Comparison of ENCODE assay signal across 16 cellular contexts in genomic region chr10:78778446-78779338, GRCh38.
DNase-seq lines count a peak whose midpoint lies in the region; ATAC-seq and TF ChIP-seq lines count a peak whose summit lies in the region.
"Had no signal": no experiment of that assay in that cellular context is flagged by ENCODE, and none has a peak within 500 bp of the region (broad histone marks: within the 10 kb centered on the region; RNA-seq: fewer than 3 reads in every experiment).

No MANE protein-coding gene starts in this region.

- H3K79me1 ChIP-seq in neuronal stem cell (ENCODE audit: low read depth, low read length): peaks cover 2% of the 10 kb centered on the region

- H3K4ac ChIP-seq in neuronal stem cell (ENCODE audit: low read length): no peak overlapping the region

- no peak overlapping the region for H3K4me2 ChIP-seq in neuronal stem cell (ENCODE audit: insufficient read depth, low read length, poor library complexity, severe bottlenecking)

- H4K91ac ChIP-seq in neuronal stem cell (ENCODE audit: low read depth, low read length, poor library complexity): no peak overlapping the region

- H3K14ac ChIP-seq in neuronal stem cell (ENCODE audit: low read length): no peak overlapping the region

- peaks cover 9 to 10% of the 10 kb centered on the region in 2 donors for H3K4me1 ChIP-seq in neuronal stem cell (ENCODE audit: control insufficient read depth in 2 of 2, insufficient read depth in 1 of 2, low read depth in 1 of 2, low read length in 2 of 2)

- no peak overlapping the region for H2AFZ ChIP-seq in neuronal stem cell (ENCODE audit: low read length)

- peaks cover 4% of the 10 kb centered on the region for H3K9me3 Mint-ChIP-seq in type B pancreatic cell
- H3K9me3 Mint-ChIP-seq: CD4-positive, alpha-beta T cell had no signal

- H3K18ac ChIP-seq in neuronal stem cell (ENCODE audit: low read length): peak overlapping the region; percentile 55

- no peak overlapping the region for H3K23ac ChIP-seq in neuronal stem cell (ENCODE audit: low read depth, low read length, poor library complexity)

- H3K9ac ChIP-seq in neuronal stem cell (ENCODE audit: low read depth, low read length, poor library complexity): no peak overlapping the region

- no peaks in the 10 kb centered on the region for H3K36me3 ChIP-seq in neuronal stem cell (replicated peaks in 1 of 2; ENCODE audit: control insufficient read depth in 2 of 2, insufficient read depth in 2 of 2, low read length in 2 of 2)
- H3K36me3 ChIP-seq: ascending aorta, uterus had no signal

- H3K27ac ChIP-seq in neuronal stem cell (replicated peaks; ENCODE audit: low read length): no peak overlapping the region

- H2BK5ac ChIP-seq in neuronal stem cell (ENCODE audit: low read length): no peak overlapping the region

- peak; percentile 59 for DNase-seq in cardiac septum (ENCODE audit: low spot score)
- no peak for DNase-seq in Right ventricle myocardium superior
- DNase-seq in epithelial cell of proximal tubule (ENCODE audit: low read depth): no peak
- no peak for DNase-seq in neuronal stem cell (ENCODE audit: low spot score)
- no peak for DNase-seq in type B pancreatic cell (ENCODE audit: extremely low spot score, unreplicated experiment)
- no peak for DNase-seq in NCI-H2171 (lab: John Stamatoyannopoulos, UW)
- DNase-seq in foreskin fibroblast: no peak
- DNase-seq in GM19240 (ENCODE audit: insufficient read length, low spot score): no peak
- DNase-seq: activated naive CD4-positive, alpha-beta T cell; erythroblast; NCI-H1105; NCI-H226; small intestine had no signal

- no peak overlapping the region for H2BK120ac ChIP-seq in neuronal stem cell (ENCODE audit: low read depth, low read length)

- H4K8ac ChIP-seq in neuronal stem cell (ENCODE audit: low read depth, low read length): no peak overlapping the region

- H3K4me3 ChIP-seq in epithelial cell of proximal tubule (ENCODE audit: low read depth, low read length) (no peak overlapping the region), neuronal stem cell (ENCODE audit: low read length in 2 of 2) (no peak overlapping the region), foreskin fibroblast (ENCODE audit: low read depth in 1 of 2, low read length in 2 of 2) (no peak overlapping the region)
- H3K4me3 ChIP-seq: ascending aorta, uterus had no signal

- ATAC-seq in Right ventricle myocardium superior (ENCODE audit: poor library complexity): no peak

- no peaks in the 10 kb centered on the region for H3K27me3 Mint-ChIP-seq in type B pancreatic cell
- H3K27me3 Mint-ChIP-seq: CD4-positive, alpha-beta T cell had no signal

- peak overlapping the region; percentile 26 for H3K27ac Mint-ChIP-seq in type B pancreatic cell
- H3K27ac Mint-ChIP-seq: CD4-positive, alpha-beta T cell had no signal

- H2BK15ac ChIP-seq in neuronal stem cell (ENCODE audit: low read length): no peak overlapping the region

- WGBS in neuronal stem cell (ENCODE audit: extremely low coverage in 2 of 2, insufficient read length in 2 of 2, insufficient replicate concordance in 1 of 2), 2 donors: no CpG with 5 or more reads among the region's 13 CpGs

- H3K4me3 Mint-ChIP-seq in type B pancreatic cell: no peak overlapping the region
- H3K4me3 Mint-ChIP-seq: CD4-positive, alpha-beta T cell had no signal

- TF ChIP-seq CTCF in epithelial cell of proximal tubule (conservative IDR thresholded peaks at IDR 0.05; ENCODE audit: low read depth, low read length) (peak; percentile 29), type B pancreatic cell (conservative IDR thresholded peaks at IDR 0.05) (no peak), foreskin fibroblast (IDR thresholded peaks at IDR 0.05; ENCODE audit: low read depth, low read length) (no peak)

- H3K9me3 ChIP-seq in neuronal stem cell (replicated peaks in 1 of 2; ENCODE audit: control insufficient read depth in 2 of 2, insufficient read depth in 1 of 2, low read depth in 1 of 2, low read length in 2 of 2): peaks cover 0 to 4% of the 10 kb centered on the region in 2 donors
- H3K9me3 ChIP-seq: ascending aorta, uterus had no signal

- H3K27me3 ChIP-seq in neuronal stem cell (ENCODE audit: control insufficient read depth in 3 of 3, insufficient read depth in 3 of 3, low read depth in 1 of 3, low read length in 3 of 3): peaks cover 0 to 6% (median 0%) of the 10 kb centered on the region in 3 experiments
- H3K27me3 ChIP-seq: ascending aorta, uterus had no signal

- intact Hi-C loops in cardiac septum (cut with DNase I) (loop anchor here (10.0 kb wide), 1 partner anchor 416 kb away; no protein-coding TSS in a partner anchor), Right ventricle myocardium superior (cut with DNase I) (no loop called here)

- H2BK12ac ChIP-seq in neuronal stem cell (ENCODE audit: low read length): peak overlapping the region; percentile 11

- peaks cover 45% of the 10 kb centered on the region for H3K4me1 Mint-ChIP-seq in type B pancreatic cell (ENCODE audit: unreplicated experiment)

- H3K36me3 Mint-ChIP-seq in type B pancreatic cell: no peaks in the 10 kb centered on the region

- H2AK5ac ChIP-seq in neuronal stem cell (ENCODE audit: low read depth, low read length): peak overlapping the region; percentile 67
